22 cellular contexts compared by ENCODE assay signal in genomic region chr10:18759575-18759974, GRCh38.
DNase-seq lines count a peak whose midpoint lies in the region; ATAC-seq lines count a peak whose summit lies in the region.
"Had no signal": no experiment of that assay in that cellular context is flagged by ENCODE, and none has a peak within 500 bp of the region (broad histone marks: within the 10 kb centered on the region; RNA-seq: fewer than 3 reads in every experiment).

No MANE protein-coding gene starts in this region.

- ATAC-seq in GM18870 (IDR thresholded peaks at IDR 0.05; ENCODE audit: unreplicated experiment), result peak; percentile 97
- peak; percentile 82 for ATAC-seq in GM21381 (IDR thresholded peaks at IDR 0.05; ENCODE audit: unreplicated experiment)
- peak; percentile 82 for ATAC-seq in HG02798 (IDR thresholded peaks at IDR 0.05; ENCODE audit: poor library complexity, unreplicated experiment)
- peak; percentile 73 for ATAC-seq in HG03558 (IDR thresholded peaks at IDR 0.05; ENCODE audit: extremely low read depth, unreplicated experiment)
- ATAC-seq in left lobe of liver, result no peak
- ATAC-seq: naive thymus-derived CD8-positive, alpha-beta T cell had no signal

- DNase-seq in NCI-H1092 treated with DMSO at 0.1 percent for 48 hours (lab: John Stamatoyannopoulos, UW) (no peak), midbrain (lab: John Stamatoyannopoulos, UW) (no peak), left lobe of liver (ENCODE audit: low spot score) (no peak)
- DNase-seq in activated CD4-positive, CD25-positive, alpha-beta regulatory T cell (lab: John Stamatoyannopoulos, UW), result no peak
- DNase-seq: activated CD4-positive, alpha-beta T cell treated with anti-CD3 and anti-CD28 coated beads, Interleukin-2, amount 10 ng/mL, durations not matched to agents 24 days and 14 days; activated CD8-positive, alpha-beta memory T cell treated with anti-CD3 and anti-CD28 coated beads, Interleukin-2, amount 50 U/mL, for 48 hours; activated naive CD4-positive, alpha-beta T cell treated with anti-CD3 and anti-CD28 coated beads for 36 hours; aorta; CD4-positive, alpha-beta T cell; DMS53; endodermal cell; naive thymus-derived CD8-positive, alpha-beta T cell; NCI-H748 treated with DMSO at 0.1 percent for 48 hours; Peyer's patch; SK-N-SH; stimulated activated CD4-positive, alpha-beta T cell treated with anti-CD3 and anti-CD28 coated beads, Interleukin-2, amount 100 ng/mL, for 48 hours; substantia nigra; T-helper 9 cell had no signal
